ENCODE assay signal across 19 cellular contexts in genomic region chr6:103784117-103784516, GRCh38.
A peak's percentile ranks its signal among the peaks of the same experiment; 100 is the strongest.
DNase-seq lines count a peak whose midpoint lies in the region; ATAC-seq and TF ChIP-seq lines count a peak whose summit lies in the region.
"Had no signal": no experiment of that assay in that cellular context is flagged by ENCODE, and none has a peak within 500 bp of the region (broad histone marks: within the 10 kb centered on the region; RNA-seq: fewer than 3 reads in every experiment).

No MANE protein-coding gene starts in this region.

- DNase-seq in GM23338 (ENCODE audit: low spot score) (peak; percentile 71), NCI-H69 (lab: John Stamatoyannopoulos, UW) (peak; percentile 24), endodermal cell (peak; percentile 47), neural progenitor cell (ENCODE audit: low spot score) (no peak)
- DNase-seq in activated CD4-positive, alpha-beta memory T cell treated with anti-CD3 and anti-CD28 coated beads, Interleukin-2, amount 10 ng/mL, durations not matched to agents 7 days and 5 days = no peak
- DNase-seq: AML-193; Caco-2; CD4-positive, alpha-beta T cell; GOT3; H7; HFFc6; IMR-90 had no signal

- no peaks in the 10 kb centered on the region for H3K9me2 ChIP-seq in GM23338 (ENCODE audit: insufficient read depth)

- H4K20me1 ChIP-seq in GM23338 (replicated peaks; ENCODE audit: insufficient read depth) (no peaks in the 10 kb centered on the region), neural progenitor cell (ENCODE audit: low read depth) (no peaks in the 10 kb centered on the region)

- H3K4me3 ChIP-seq in GM23338 (no peak overlapping the region), endodermal cell (ENCODE audit: low read length) (no peak overlapping the region), neural progenitor cell (no peak overlapping the region)
- H3K4me3 ChIP-seq: A549 had no signal

- H2AFZ ChIP-seq in GM23338 = no peak overlapping the region
- H2AFZ ChIP-seq in neural progenitor cell (replicated peaks) = peak overlapping the region; percentile 50

- H3K79me2 ChIP-seq in GM23338 (replicated peaks; ENCODE audit: insufficient read depth) (no peaks in the 10 kb centered on the region), neural progenitor cell (ENCODE audit: low read depth) (no peaks in the 10 kb centered on the region)

- CTCF ChIA-PET in activated CD4-positive, alpha-beta memory T cell treated with anti-CD3 and anti-CD28 coated beads, Interleukin-2, amount 10 ng/mL, durations not matched to agents 7 days and 5 days (lab: Charles Lee) = no interaction called here

- POLR2A ChIA-PET in activated CD4-positive, alpha-beta memory T cell treated with anti-CD3 and anti-CD28 coated beads, Interleukin-2, amount 10 ng/mL, durations not matched to agents 7 days and 5 days (lab: Charles Lee) = no interaction called here

- H3K9me3 Mint-ChIP-seq in GM23338 (no peaks in the 10 kb centered on the region), endodermal cell (no peaks in the 10 kb centered on the region), neural progenitor cell (no peaks in the 10 kb centered on the region)
- H3K9me3 Mint-ChIP-seq in activated CD4-positive, alpha-beta memory T cell treated with anti-CD3 and anti-CD28 coated beads, Interleukin-2, amount 10 ng/mL, durations not matched to agents 7 days and 5 days = no peaks in the 10 kb centered on the region
- H3K9me3 Mint-ChIP-seq: CD4-positive, alpha-beta T cell had no signal

- ATAC-seq in GM23338 (peak; percentile 75), GM18870 (IDR thresholded peaks at IDR 0.05; ENCODE audit: unreplicated experiment) (no peak), HG03025 (IDR thresholded peaks at IDR 0.05; ENCODE audit: low FRiP score, unreplicated experiment) (no peak)
- ATAC-seq: A549, HCT116 had no signal

- H3K27ac Mint-ChIP-seq in GM23338 = no peak overlapping the region
- H3K27ac Mint-ChIP-seq in endodermal cell = peak overlapping the region; percentile 5
- H3K27ac Mint-ChIP-seq in neural progenitor cell = no peak overlapping the region
- no peak overlapping the region for H3K27ac Mint-ChIP-seq in activated CD4-positive, alpha-beta memory T cell treated with anti-CD3 and anti-CD28 coated beads, Interleukin-2, amount 10 ng/mL, durations not matched to agents 7 days and 5 days
- H3K27ac Mint-ChIP-seq: CD4-positive, alpha-beta T cell; HFFc6 had no signal

- no peak overlapping the region for H3K27ac ChIP-seq in GM23338 (ENCODE audit: low read depth)
- H3K27ac ChIP-seq in endodermal cell (ENCODE audit: low read depth, low read length) = no peak overlapping the region
- no peak overlapping the region for H3K27ac ChIP-seq in neural progenitor cell
- H3K27ac ChIP-seq: 22Rv1, A549, C4-2B, HL-60 had no signal

- H3K4me3 Mint-ChIP-seq in GM23338 = no peak overlapping the region
- H3K4me3 Mint-ChIP-seq in endodermal cell = no peak overlapping the region
- no peak overlapping the region for H3K4me3 Mint-ChIP-seq in neural progenitor cell
- H3K4me3 Mint-ChIP-seq in activated CD4-positive, alpha-beta memory T cell treated with anti-CD3 and anti-CD28 coated beads, Interleukin-2, amount 10 ng/mL, durations not matched to agents 7 days and 5 days = no peak overlapping the region
- H3K4me3 Mint-ChIP-seq: CD4-positive, alpha-beta T cell; HFFc6 had no signal

- no peaks in the 10 kb centered on the region for H3F3A ChIP-seq in GM23338 (replicated peaks; ENCODE audit: low read depth)
- H3F3A ChIP-seq in neural progenitor cell (ENCODE audit: low read depth) = no peaks in the 10 kb centered on the region

- 0 out of 2 replicates have a peak overlapping the region, but pooled peaks have one; percentile 33 for H3K4me2 ChIP-seq in GM23338
- no peak overlapping the region for H3K4me2 ChIP-seq in neural progenitor cell
- H3K4me2 ChIP-seq: A549 had no signal

- H3K27me3 ChIP-seq in GM23338 (ENCODE audit: insufficient read depth) (no peaks in the 10 kb centered on the region), endodermal cell (ENCODE audit: control insufficient read depth, insufficient read depth, low read length, poor library complexity, severe bottlenecking) (no peaks in the 10 kb centered on the region), neural progenitor cell (no peaks in the 10 kb centered on the region)

- no peaks in the 10 kb centered on the region for H3K36me3 Mint-ChIP-seq in GM23338 (ENCODE audit: low read depth)
- H3K36me3 Mint-ChIP-seq in endodermal cell (ENCODE audit: low read depth) = no peaks in the 10 kb centered on the region
- no peaks in the 10 kb centered on the region for H3K36me3 Mint-ChIP-seq in neural progenitor cell
- no peaks in the 10 kb centered on the region for H3K36me3 Mint-ChIP-seq in activated CD4-positive, alpha-beta memory T cell treated with anti-CD3 and anti-CD28 coated beads, Interleukin-2, amount 10 ng/mL, durations not matched to agents 7 days and 5 days (ENCODE audit: low read depth)

- H3K4me1 Mint-ChIP-seq in GM23338 = peaks cover 23% of the 10 kb centered on the region
- peaks cover 29% of the 10 kb centered on the region for H3K4me1 Mint-ChIP-seq in endodermal cell
- H3K4me1 Mint-ChIP-seq in neural progenitor cell = no peaks in the 10 kb centered on the region
- H3K4me1 Mint-ChIP-seq in activated CD4-positive, alpha-beta memory T cell treated with anti-CD3 and anti-CD28 coated beads, Interleukin-2, amount 10 ng/mL, durations not matched to agents 7 days and 5 days = no peaks in the 10 kb centered on the region

- H3K36me3 ChIP-seq in GM23338 (ENCODE audit: insufficient read depth) (no peaks in the 10 kb centered on the region), endodermal cell (ENCODE audit: control insufficient read depth, insufficient read depth, low read length) (no peaks in the 10 kb centered on the region), neural progenitor cell (no peaks in the 10 kb centered on the region)

- peaks cover 12% of the 10 kb centered on the region for H3K4me1 ChIP-seq in GM23338 (ENCODE audit: insufficient read depth)
- peaks cover 12% of the 10 kb centered on the region for H3K4me1 ChIP-seq in endodermal cell (ENCODE audit: control insufficient read depth, insufficient read depth, low read length)
- no peaks in the 10 kb centered on the region for H3K4me1 ChIP-seq in neural progenitor cell
- H3K4me1 ChIP-seq: A549, Caco-2 had no signal

- 58 to 76% methylated on average over 2 of the region's 2 CpGs for WGBS in endodermal cell (ENCODE audit: insufficient coverage in 1 of 2, insufficient read length in 1 of 2), 2 experiments

- H3K27me3 Mint-ChIP-seq in GM23338 (ENCODE audit: insufficient read depth, low read depth, poor library complexity) (no peaks in the 10 kb centered on the region), endodermal cell (ENCODE audit: insufficient read depth) (no peaks in the 10 kb centered on the region), neural progenitor cell (ENCODE audit: insufficient read depth, low read depth) (peaks cover 2% of the 10 kb centered on the region)
- H3K27me3 Mint-ChIP-seq in activated CD4-positive, alpha-beta memory T cell treated with anti-CD3 and anti-CD28 coated beads, Interleukin-2, amount 10 ng/mL, durations not matched to agents 7 days and 5 days = no peaks in the 10 kb centered on the region
- H3K27me3 Mint-ChIP-seq: CD4-positive, alpha-beta T cell had no signal

- H3K9ac ChIP-seq in endodermal cell (ENCODE audit: extremely low read depth, low read length, poor library complexity, severe bottlenecking) (no peak overlapping the region), neural progenitor cell (no peak overlapping the region)

- H3K9me3 ChIP-seq in endodermal cell (ENCODE audit: control insufficient read depth, low read length) (no peaks in the 10 kb centered on the region), neural progenitor cell (ENCODE audit: low read depth) (no peaks in the 10 kb centered on the region)
- H3K9me3 ChIP-seq: A549, Caco-2 had no signal

- no peak for TF ChIP-seq CTCF in GM23338 (conservative IDR thresholded peaks at IDR 0.05; ENCODE audit: low read depth in 2 of 2)
- TF ChIP-seq CTCF in endodermal cell (conservative IDR thresholded peaks at IDR 0.05) = no peak
- TF ChIP-seq CTCF in neural progenitor cell (IDR thresholded peaks at IDR 0.05) = no peak

TF ChIP-seq in GM23338, 12 proteins besides CTCF, POLR2A, EP300 and RAD21 (continues in another document):
- TF ChIP-seq STAT1 (IDR thresholded peaks at IDR 0.05; ENCODE audit: unreplicated experiment) (no peak), CREB1 (CRISPR knock-in tag; IDR thresholded peaks at IDR 0.05; ENCODE audit: low read depth) (no peak), REST (IDR thresholded peaks at IDR 0.05; ENCODE audit: unreplicated experiment) (no peak)

Comparison
In these comparisons a context has a peak if more than half of its experiments do, and no peak if none do; other contexts are left out.
1. DNase-seq: peak in GM23338 (single experiment), NCI-H69 (single experiment) and endodermal cell (single experiment); none in neural progenitor cell (single experiment) and activated CD4-positive, alpha-beta memory T cell treated with anti-CD3 and anti-CD28 coated beads, Interleukin-2, amount 10 ng/mL, durations not matched to agents 7 days and 5 days (single experiment).